Comparison of ENCODE assay signal across 17 cellular contexts in genomic region chr12:127984386-127985055, GRCh38.
"Had no signal": no experiment of that assay in that cellular context is flagged by ENCODE, and none has a peak within 500 bp of the region (broad histone marks: within the 10 kb centered on the region; RNA-seq: fewer than 3 reads in every experiment).

No MANE protein-coding gene starts in this region.

- FAIRE-seq: islet of Langerhans, pancreas had no signal

- H3K27me3 Mint-ChIP-seq: activated naive CD8-positive, alpha-beta T cell treated with anti-CD3 and anti-CD28 coated beads for 36 hours; effector memory CD8-positive, alpha-beta T cell had no signal

- H3K4me3 ChIP-seq: breast epithelium, gastrocnemius medialis, heart left ventricle, lower lobe of right lung, pancreas, transverse colon had no signal

- H3K36me3 Mint-ChIP-seq: activated naive CD8-positive, alpha-beta T cell treated with anti-CD3 and anti-CD28 coated beads for 36 hours had no signal

- H3K4me1 Mint-ChIP-seq: activated naive CD8-positive, alpha-beta T cell treated with anti-CD3 and anti-CD28 coated beads for 36 hours had no signal

- DNase-seq: activated naive CD8-positive, alpha-beta T cell treated with anti-CD3 and anti-CD28 coated beads for 36 hours; cerebellar nuclear complex; dermis blood vessel endothelial cell; effector memory CD8-positive, alpha-beta T cell; gastrocnemius medialis; heart left ventricle; left colon; lower lobe of right lung; pancreas; stimulated activated CD4-positive, alpha-beta T cell treated with anti-CD3 and anti-CD28 coated beads, Interleukin-15, amount 100 ng/mL, for 24 hours; stimulated activated CD4-positive, alpha-beta T cell treated with anti-CD3 and anti-CD28 coated beads, Interleukin-4, amount 100 ng/mL, for 1 hour; stimulated activated naive CD4-positive, alpha-beta T cell; substantia nigra; transverse colon had no signal

- H3K27ac Mint-ChIP-seq: activated naive CD8-positive, alpha-beta T cell treated with anti-CD3 and anti-CD28 coated beads for 36 hours; activated T-helper 1 cell treated with anti-CD3 and anti-CD28 coated beads, Interleukin-12 subunit alpha, Interleukin-12 subunit beta, Interleukin-2, Interleukin-4 antibody, amounts not matched to agents 30 ng/mL and 10 ng/mL and 1 ng/mL, durations not matched to agents 14 hours and 24 hours and 36 hours; effector memory CD8-positive, alpha-beta T cell had no signal

- ATAC-seq: effector memory CD8-positive, alpha-beta T cell; gastrocnemius medialis; heart left ventricle; left colon; lower lobe of right lung; pancreas had no signal

- H3K4me3 Mint-ChIP-seq: activated naive CD8-positive, alpha-beta T cell treated with anti-CD3 and anti-CD28 coated beads for 36 hours; activated T-helper 1 cell treated with anti-CD3 and anti-CD28 coated beads, Interleukin-12 subunit alpha, Interleukin-12 subunit beta, Interleukin-2, Interleukin-4 antibody, amounts not matched to agents 30 ng/mL and 10 ng/mL and 1 ng/mL, durations not matched to agents 14 hours and 24 hours and 36 hours; effector memory CD8-positive, alpha-beta T cell had no signal
